18 cellular contexts compared by ENCODE assay signal in the genomic region with DNA sequence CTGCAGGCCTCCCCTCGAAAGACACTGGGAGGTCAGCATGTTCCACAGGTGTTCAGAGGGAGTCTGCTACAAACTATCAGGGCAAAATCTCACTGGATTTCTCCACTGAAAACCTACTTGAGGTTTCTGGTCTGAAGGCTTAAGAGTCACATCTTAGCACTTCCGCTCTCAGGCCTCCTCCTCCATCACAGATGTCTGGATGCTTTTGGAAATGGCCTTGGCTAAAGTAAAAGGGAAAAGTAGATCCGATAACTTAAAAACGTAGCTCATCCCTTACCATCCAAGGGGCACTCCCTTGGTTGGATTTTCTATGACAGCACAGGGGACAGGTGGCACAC. TPM values are rescaled to one million over a fixed set of nuclear protein-coding genes. Genes with fewer than 3 reads are reported as not detected.
DNase-seq lines count a peak whose midpoint lies in the region; FAIRE-seq and TF ChIP-seq lines count a peak whose summit lies in the region.
"Had no signal": no experiment of that assay in that cellular context is flagged by ENCODE, and none has a peak within 500 bp of the region (broad histone marks: within the 10 kb centered on the region; RNA-seq: fewer than 3 reads in every experiment).

No MANE protein-coding gene starts in this region.

- H3K27ac Mint-ChIP-seq in activated T-cell treated with anti-CD3 and anti-CD28 coated beads, Interleukin-2, amount 50 U/mL, for 24 hours, result peak overlapping the region; percentile 86

- no peaks in the 10 kb centered on the region for H3K79me2 ChIP-seq in endothelial cell of umbilical vein (ENCODE audit: control insufficient read depth, insufficient read depth, low read length)

- POLR2A ChIA-PET in endothelial cell of umbilical vein (lab: Charles Lee), result no interaction called here

- H3K9me3 ChIP-seq in endothelial cell of umbilical vein (replicated peaks; ENCODE audit: control insufficient read depth, insufficient read depth, low read length) (no peaks in the 10 kb centered on the region), skeletal muscle satellite cell (replicated peaks; ENCODE audit: low read length) (no peaks in the 10 kb centered on the region)
- H3K9me3 ChIP-seq: A549, suprapubic skin had no signal

- BruUV-seq in endothelial cell of umbilical vein (replicated peaks; lab: Mats Ljungman, UMichigan), result no TSS peak

- CTCF ChIA-PET in endothelial cell of umbilical vein (lab: Charles Lee), result interaction anchor here (1.0 to 8.1 kb wide), 6 partner anchors 10 to 59 kb away, joined by 3 to 73 read pairs (median 6); no protein-coding TSS in a partner anchor

- H3K36me3 ChIP-seq in endothelial cell of umbilical vein (ENCODE audit: control insufficient read depth in 2 of 2, extremely low read depth in 1 of 2, insufficient read depth in 2 of 2, low read length in 2 of 2), result peaks cover 0 to 3% of the 10 kb centered on the region in 2 experiments
- peaks cover 56% of the 10 kb centered on the region for H3K36me3 ChIP-seq in skeletal muscle satellite cell (ENCODE audit: insufficient read depth, low read length)

- H3K4me1 Mint-ChIP-seq in activated T-cell treated with anti-CD3 and anti-CD28 coated beads, Interleukin-2, amount 50 U/mL, for 24 hours (ENCODE audit: low read depth), result peaks cover 17% of the 10 kb centered on the region
- H3K4me1 Mint-ChIP-seq: immature natural killer cell, T-cell had no signal

- H3K27ac ChIP-seq in endothelial cell of umbilical vein (ENCODE audit: insufficient read depth, low read depth, low read length), result no peak overlapping the region
- H3K27ac ChIP-seq: A549, foreskin keratinocyte, suprapubic skin had no signal

- no peak for DNase-seq in activated T-cell treated with anti-CD3 and anti-CD28 coated beads, Interleukin-2, amount 50 U/mL, for 24 hours
- DNase-seq in activated T-cell treated with anti-CD3 and anti-CD28 coated beads, Interleukin-2, amount 50 U/mL, for 1 hour, result no peak
- DNase-seq in NCI-H69 (lab: John Stamatoyannopoulos, UW) (peak; percentile 41), endothelial cell of umbilical vein (ENCODE audit: low read depth, low spot score) (no peak), NCI-H774 (lab: John Stamatoyannopoulos, UW) (no peak), HK-2 (ENCODE audit: unreplicated experiment) (no peak)
- DNase-seq in stimulated activated CD4-positive, alpha-beta T cell treated with anti-CD3 and anti-CD28 coated beads, Interleukin-1b, Interleukin-23, amount 100 ng/mL, for 48 hours, result no peak
- DNase-seq: activated CD4-positive, CD25-positive, alpha-beta regulatory T cell; foreskin keratinocyte; GDM1; immature natural killer cell; NCI-H187 treated with DMSO at 0.1 percent for 48 hours; NCI-H526 treated with DMSO at 0.1 percent for 48 hours; T-cell had no signal

- H3K27me3 Mint-ChIP-seq in activated T-cell treated with anti-CD3 and anti-CD28 coated beads, Interleukin-2, amount 50 U/mL, for 24 hours, result no peaks in the 10 kb centered on the region
- H3K27me3 Mint-ChIP-seq: T-cell had no signal

- H3K4me3 ChIP-seq in endothelial cell of umbilical vein (replicated peaks in 1 of 3; ENCODE audit: insufficient read depth in 1 of 3, low read depth in 1 of 3, low read length in 3 of 3) (no peak overlapping the region), skeletal muscle satellite cell (ENCODE audit: low read length) (no peak overlapping the region)
- H3K4me3 ChIP-seq: A549, suprapubic skin had no signal

- H3K9me3 Mint-ChIP-seq in activated T-cell treated with anti-CD3 and anti-CD28 coated beads, Interleukin-2, amount 50 U/mL, for 24 hours, result no peaks in the 10 kb centered on the region
- H3K9me3 Mint-ChIP-seq: immature natural killer cell, T-cell had no signal

- H3K4me3 Mint-ChIP-seq in activated T-cell treated with anti-CD3 and anti-CD28 coated beads, Interleukin-2, amount 50 U/mL, for 24 hours, result no peak overlapping the region
- H3K4me3 Mint-ChIP-seq: immature natural killer cell, T-cell had no signal

- H2AFZ ChIP-seq in endothelial cell of umbilical vein (ENCODE audit: low read depth, low read length), result no peak overlapping the region

- no peak for FAIRE-seq in endothelial cell of umbilical vein (lab: Jason Lieb, UNC)
- FAIRE-seq: A549, endometrium had no signal

- no peak overlapping the region for H3K9ac ChIP-seq in endothelial cell of umbilical vein (replicated peaks; ENCODE audit: extremely low read depth, insufficient read depth, low read length)
- H3K9ac ChIP-seq in skeletal muscle satellite cell (ENCODE audit: low read depth, low read length), result no peak overlapping the region

- no peak for TF ChIP-seq CTCF in endothelial cell of umbilical vein (IDR thresholded peaks at IDR 0.05; ENCODE audit: extremely low read depth in 1 of 2, insufficient read depth in 1 of 2, low read depth in 1 of 2, low read length in 2 of 2)

- no peaks in the 10 kb centered on the region for H4K20me1 ChIP-seq in endothelial cell of umbilical vein (replicated peaks; ENCODE audit: control insufficient read depth, extremely low read depth, insufficient read depth, low read length)

- TF ChIP-seq POLR2A in endothelial cell of umbilical vein (IDR thresholded peaks at IDR 0.05; ENCODE audit: low read depth, low read length), result no peak

- H3K9me1 ChIP-seq in endothelial cell of umbilical vein (replicated peaks; ENCODE audit: control insufficient read depth, extremely low read depth, insufficient read depth, low read length), result no peaks in the 10 kb centered on the region

- H3K36me3 Mint-ChIP-seq in activated T-cell treated with anti-CD3 and anti-CD28 coated beads, Interleukin-2, amount 50 U/mL, for 24 hours (ENCODE audit: low read depth), result peaks cover 94% of the 10 kb centered on the region

- H3K4me2 ChIP-seq in endothelial cell of umbilical vein (ENCODE audit: insufficient read depth, low read length) (no peak overlapping the region), skeletal muscle satellite cell (ENCODE audit: low read length) (peak overlapping the region; percentile 52)
- H3K4me2 ChIP-seq: A549 had no signal

- H3K27me3 ChIP-seq in endothelial cell of umbilical vein (ENCODE audit: control insufficient read depth in 2 of 2, insufficient read depth in 2 of 2, low read length in 2 of 2) (no peaks in the 10 kb centered on the region), skeletal muscle satellite cell (ENCODE audit: control insufficient read depth, insufficient read depth, low read length) (no peaks in the 10 kb centered on the region)
- H3K27me3 ChIP-seq: foreskin keratinocyte, suprapubic skin had no signal

- intact Hi-C loops in endothelial cell of umbilical vein (cut with micrococcal nuclease), result loop anchor here (1.0 kb wide), 1 partner anchor 15 kb away; no protein-coding TSS in a partner anchor

- dilution Hi-C loops in endothelial cell of umbilical vein (cut with MboI; ENCODE audit: extremely low pct_ligation_motif_present, low sequenced_read_pairs), result no loop called here

- peaks cover 14% of the 10 kb centered on the region for H3K4me1 ChIP-seq in endothelial cell of umbilical vein (ENCODE audit: control insufficient read depth, extremely low read depth, insufficient read depth, low read length)
- peaks cover 15% of the 10 kb centered on the region for H3K4me1 ChIP-seq in skeletal muscle satellite cell (ENCODE audit: control insufficient read depth, insufficient read depth, low read length)
- H3K4me1 ChIP-seq: A549, foreskin keratinocyte had no signal

TF ChIP-seq in endothelial cell of umbilical vein, 7 proteins besides CTCF, POLR2A, EP300 and RAD21:
- no peak for TF ChIP-seq POLR2AphosphoS5 (IDR thresholded peaks at IDR 0.05; ENCODE audit: insufficient read depth, low read depth, low read length)
- no peak for TF ChIP-seq FOS (IDR thresholded peaks at IDR 0.05; ENCODE audit: borderline replicate concordance, insufficient read depth, low read length)
- TF ChIP-seq GATA2 (IDR thresholded peaks at IDR 0.05; ENCODE audit: insufficient read depth, insufficient read length, low read depth, low read length), result peak; percentile 2
TF ChIP-seq in endothelial cell of umbilical vein: peak in this region for 1.

RNA-seq across cellular contexts. Expression of gene GINS2, which starts 14.4 kb away (rescaled TPM):
- 24.1 and 26.7 TPM in 2 replicates for total RNA-seq in endothelial cell of umbilical vein
- polyA plus RNA-seq in endothelial cell of umbilical vein, result 7.9 and 10.4 TPM in 2 replicates
- polyA plus RNA-seq in endothelial cell of umbilical vein (2011; cell fraction: cytosol; rRNA removed), result 16.3 and 21.1 TPM in 2 replicates
- 8.7 and 10.3 TPM in 2 replicates for polyA plus RNA-seq in endothelial cell of umbilical vein (2011; cell fraction: nucleus; rRNA removed)
- polyA plus RNA-seq in endothelial cell of umbilical vein (2012), result 11.9 and 17.0 TPM in 2 replicates
- polyA minus RNA-seq in endothelial cell of umbilical vein, result 6.2 and 7.5 TPM in 2 replicates
- 20.0 TPM for polyA minus RNA-seq in endothelial cell of umbilical vein (2011; cell fraction: cytosol; rRNA and poly(A)+ RNA removed)
- 3.1 and 5.2 TPM in 2 replicates for polyA minus RNA-seq in endothelial cell of umbilical vein (2011; cell fraction: nucleus; rRNA and poly(A)+ RNA removed)
- 12.2 TPM in 2 replicates for total RNA-seq in skeletal muscle satellite cell (2012; rRNA removed)
